31 cellular contexts compared by ENCODE assay signal in genomic region chr12:28865776-28866175, GRCh38.
"Had no signal": no experiment of that assay in that cellular context is flagged by ENCODE, and none has a peak within 500 bp of the region (broad histone marks: within the 10 kb centered on the region; RNA-seq: fewer than 3 reads in every experiment).

No MANE protein-coding gene starts in this region.

- H3K4me1 ChIP-seq: breast epithelium, colonic mucosa had no signal

- H3K27me3 ChIP-seq: breast epithelium, cardiac muscle cell, colonic mucosa, esophagus squamous epithelium had no signal

- H3K27ac Mint-ChIP-seq: activated CD8-positive, alpha-beta T cell treated with anti-CD3 and anti-CD28 coated beads for 36 hours; activated naive CD8-positive, alpha-beta T cell; activated T-helper 17 cell treated with anti-CD3 and anti-CD28 coated beads, Interleukin-2, amount 50 U/mL, for 72 hours; brain; T-helper 17 cell; T-helper 2 cell treated with Interferon-gamma antibody and Interleukin-4, amounts not matched to agents 5 μg/mL and 100 μg/mL, for 36 hours had no signal

- H3K4me1 Mint-ChIP-seq: activated T-helper 17 cell treated with anti-CD3 and anti-CD28 coated beads, Interleukin-2, amount 50 U/mL, for 72 hours; brain; T-helper 17 cell had no signal

- H3K9me3 ChIP-seq: breast epithelium, colonic mucosa, esophagus squamous epithelium had no signal

- DNase-seq: activated CD4-positive, alpha-beta T cell treated with anti-CD3 and anti-CD28 coated beads for 4 hours; activated CD4-positive, alpha-beta T cell treated with anti-CD3 and anti-CD28 coated beads, Interleukin-2, amount 50 U/mL, for 1 hour; activated CD4-positive, alpha-beta T cell treated with anti-CD3 and anti-CD28 coated beads, Interleukin-2, amount 50 U/mL, for 48 hours; activated CD4-positive, CD25-positive, alpha-beta regulatory T cell; activated CD4-positive, CD25-positive, alpha-beta regulatory T cell treated with anti-CD3 and anti-CD28 coated beads, Interleukin-2, amount 50 U/mL, for 72 hours; activated CD8-positive, alpha-beta memory T cell treated with anti-CD3 and anti-CD28 coated beads for 24 hours; activated CD8-positive, alpha-beta T cell treated with anti-CD3 and anti-CD28 coated beads for 36 hours; activated effector memory CD4-positive, alpha-beta T cell treated with Interleukin-2 at 50 U/mL for 16 hours; activated gamma-delta T cell treated with Interleukin-2 at 50 U/mL for 16 hours; activated naive CD4-positive, alpha-beta T cell treated with anti-CD3 and anti-CD28 coated beads, Interleukin-2, amount 50 U/mL, for 16 hours; activated naive CD4-positive, alpha-beta T cell treated with Interleukin-2 at 50 U/mL for 16 hours; activated T-cell treated with anti-CD3 and anti-CD28 coated beads, Interleukin-2, amount 50 U/mL, for 4 hours; amniotic stem cell; anterior cingulate cortex; central memory CD4-positive, alpha-beta T cell; cerebellar nuclear complex; colonic mucosa; effector CD8-positive, alpha-beta T cell; esophagus squamous epithelium; foreskin fibroblast; head of caudate nucleus; T-helper 1 cell; T-helper 17 cell; T1000 had no signal

- H3K9me3 Mint-ChIP-seq: activated CD8-positive, alpha-beta T cell treated with anti-CD3 and anti-CD28 coated beads for 36 hours; activated T-cell treated with anti-CD3 and anti-CD28 coated beads, Interleukin-2, amount 50 U/mL, for 4 hours; brain; T-helper 2 cell treated with Interferon-gamma antibody and Interleukin-4, amounts not matched to agents 5 μg/mL and 100 μg/mL, for 36 hours had no signal

- H3K36me3 Mint-ChIP-seq: activated naive CD8-positive, alpha-beta T cell; brain had no signal

- H3K4me3 ChIP-seq: breast epithelium, cardiac muscle cell, colonic mucosa, esophagus squamous epithelium had no signal

- H3K4me3 Mint-ChIP-seq: activated CD8-positive, alpha-beta T cell treated with anti-CD3 and anti-CD28 coated beads for 36 hours; activated naive CD8-positive, alpha-beta T cell; activated T-cell treated with anti-CD3 and anti-CD28 coated beads, Interleukin-2, amount 50 U/mL, for 4 hours; activated T-helper 17 cell treated with anti-CD3 and anti-CD28 coated beads, Interleukin-2, amount 50 U/mL, for 72 hours; brain; T-helper 17 cell; T-helper 2 cell treated with Interferon-gamma antibody and Interleukin-4, amounts not matched to agents 5 μg/mL and 100 μg/mL, for 36 hours had no signal

- H3K27ac ChIP-seq: breast epithelium, cardiac muscle cell, colonic mucosa, epithelial cell of prostate, esophagus squamous epithelium had no signal

- H3K36me3 ChIP-seq: breast epithelium, cardiac muscle cell, colonic mucosa, esophagus squamous epithelium had no signal

- ATAC-seq: activated CD8-positive, alpha-beta T cell treated with anti-CD3 and anti-CD28 coated beads for 36 hours; activated T-cell treated with anti-CD3 and anti-CD28 coated beads, Interleukin-2, amount 50 U/mL, for 4 hours; activated T-helper 17 cell treated with anti-CD3 and anti-CD28 coated beads, Interleukin-2, amount 50 U/mL, for 72 hours; T-helper 17 cell had no signal
